Comparison of ENCODE assay signal across 26 cellular contexts in the genomic region with DNA sequence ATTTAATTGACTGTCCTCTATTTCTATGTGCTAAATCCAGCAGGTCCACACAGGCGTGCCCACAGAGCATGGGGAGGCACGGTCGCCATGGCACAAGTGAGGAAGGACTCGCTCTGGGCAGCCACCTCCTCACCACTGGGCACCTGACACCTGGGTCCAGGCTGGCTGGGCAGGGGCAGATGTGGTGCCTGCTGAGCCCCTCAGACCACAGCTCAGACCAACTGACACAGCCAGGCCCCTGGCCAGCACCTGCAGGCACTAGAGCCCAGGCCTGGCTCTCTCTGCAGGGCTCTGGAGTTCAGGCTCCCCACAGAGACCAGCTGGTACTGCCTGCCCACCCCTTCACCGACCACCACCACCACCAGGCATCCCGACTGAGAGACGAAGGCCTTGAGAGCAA. TPM values are rescaled to one million over a fixed set of nuclear protein-coding genes. Genes with fewer than 3 reads are reported as not detected.
"Had no signal": no experiment of that assay in that cellular context is flagged by ENCODE, and none has a peak within 500 bp of the region (broad histone marks: within the 10 kb centered on the region; RNA-seq: fewer than 3 reads in every experiment).

No MANE protein-coding gene starts in this region.

- H3K9me3 ChIP-seq: body of pancreas, ovary, psoas muscle, thyroid gland had no signal

- H3K36me3 ChIP-seq: cardiac muscle cell, ovary, thyroid gland had no signal

- DNase-seq: activated CD4-positive, alpha-beta memory T cell treated with anti-CD3 and anti-CD28 coated beads for 36 hours; activated CD4-positive, alpha-beta T cell treated with anti-CD3 and anti-CD28 coated beads for 36 hours; activated CD8-positive, alpha-beta memory T cell treated with anti-CD3 and anti-CD28 coated beads, Interleukin-2, amount 10 ng/mL, durations not matched to agents 7 days and 5 days; activated gamma-delta T cell treated with Interleukin-2 at 50 U/mL for 16 hours; activated T-cell treated with anti-CD3 and anti-CD28 coated beads for 4 hours; anterior cingulate cortex; body of pancreas; effector CD8-positive, alpha-beta T cell; erythroblast; foreskin fibroblast; immature natural killer cell; natural killer cell; stimulated activated CD4-positive, alpha-beta T cell treated with anti-CD3 and anti-CD28 coated beads, Interleukin-1b, Interleukin-23, amount 100 ng/mL, for 48 hours; substantia nigra; T1000 had no signal

- H3K4me3 ChIP-seq: body of pancreas, cardiac muscle cell, lung, ovary, psoas muscle, thyroid gland had no signal

- H3K27ac ChIP-seq: body of pancreas, cardiac muscle cell, ovary, psoas muscle, thyroid gland had no signal

- H3K4me1 ChIP-seq: body of pancreas, psoas muscle had no signal

- H3K27me3 ChIP-seq: body of pancreas, cardiac muscle cell, ovary, thyroid gland had no signal

- ATAC-seq: activated CD4-positive, alpha-beta T cell treated with anti-CD3 and anti-CD28 coated beads for 36 hours; activated CD8-positive, alpha-beta memory T cell treated with anti-CD3 and anti-CD28 coated beads, Interleukin-2, amount 10 ng/mL, durations not matched to agents 7 days and 5 days; body of pancreas; natural killer cell; psoas muscle; right cardiac atrium; WTC11 had no signal

RNA-seq across cellular contexts. Expression of a gene that starts 27.9 kb away (rescaled TPM):
- total RNA-seq: activated CD4-positive, alpha-beta memory T cell treated with anti-CD3 and anti-CD28 coated beads for 36 hours; activated CD4-positive, alpha-beta T cell treated with anti-CD3 and anti-CD28 coated beads for 36 hours; activated CD8-positive, alpha-beta memory T cell treated with anti-CD3 and anti-CD28 coated beads, Interleukin-2, amount 10 ng/mL, durations not matched to agents 7 days and 5 days; body of pancreas; dermis blood vessel endothelial cell; fibroblast of lung; lung; mesothelial cell of epicardium; natural killer cell; ovary; psoas muscle; skeletal muscle tissue; thyroid gland; WTC11 had no signal
- polyA plus RNA-seq: fibroblast of lung, immature natural killer cell, lung, ovary had no signal
